ENCODE assay signal across 8 cellular contexts in the genomic region with DNA sequence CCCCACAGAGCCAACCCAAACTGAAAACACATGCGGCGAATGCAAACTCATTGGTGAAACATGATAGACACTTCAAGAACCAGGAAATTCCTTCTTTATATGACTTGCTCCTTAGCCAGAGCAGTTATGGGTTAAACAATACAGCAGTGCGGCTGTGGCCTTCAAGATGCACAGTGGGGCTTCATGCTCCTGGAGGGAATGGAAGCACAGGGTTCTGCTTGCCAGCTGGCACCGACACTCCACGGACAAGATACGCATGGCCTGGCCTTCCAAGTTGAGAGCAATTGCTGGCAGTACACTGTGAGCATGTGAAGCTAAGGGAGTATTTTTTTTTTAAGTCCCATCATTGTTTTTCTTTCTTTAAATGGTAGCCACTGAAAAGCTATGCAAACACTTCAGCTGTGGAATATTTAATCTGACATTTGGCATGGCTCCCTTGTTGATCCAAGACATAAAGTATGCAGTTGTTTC.
DNase-seq lines count a peak whose midpoint lies in the region; ATAC-seq and FAIRE-seq lines count a peak whose summit lies in the region.

No MANE protein-coding gene starts in this region.

- DNase-seq in DMS53 (lab: John Stamatoyannopoulos, UW), result peak; percentile 81
- peak; percentile 47 for DNase-seq in NCI-H774 (lab: John Stamatoyannopoulos, UW)
- peak; percentile 1 for DNase-seq in glomerular visceral epithelial cell (ENCODE audit: extremely low spot score)
- DNase-seq in renal cortical epithelial cell (ENCODE audit: low read depth), result peak; percentile 41
- DNase-seq in HuH-7 (ENCODE audit: low spot score), result no peak
- no peak for DNase-seq in GM19239 (ENCODE audit: insufficient read length, low spot score)
- DNase-seq in SKM-1 treated with dmso at 0.1 percent for 144 hours (lab: John Stamatoyannopoulos, UW; ENCODE audit: unreplicated experiment), result no peak

- no peak for FAIRE-seq in GM19239 (lab: Jason Lieb, UNC)

- no peak for ATAC-seq in HG03045 (IDR thresholded peaks at IDR 0.05; ENCODE audit: unreplicated experiment)

Comparison
In these comparisons a context has a peak if more than half of its experiments do, and no peak if none do; other contexts are left out.
1. DNase-seq: peak in DMS53 (single experiment), NCI-H774 (single experiment), glomerular visceral epithelial cell (single experiment) and renal cortical epithelial cell (single experiment); none in HuH-7 (single experiment), GM19239 (single experiment) and SKM-1 treated with dmso at 0.1 percent for 144 hours (single experiment).